3 cellular contexts compared by ENCODE assay signal in genomic region chr17:67069591-67070136, GRCh38.
TF ChIP-seq lines count a peak whose summit lies in the region.

No MANE protein-coding gene starts in this region.

TF ChIP-seq in A549, 52 proteins besides CTCF, POLR2A, EP300 and RAD21:
- TF ChIP-seq BHLHE40 (IDR thresholded peaks at IDR 0.05; ENCODE audit: low read depth, low read length) (no peak), MAFK (IDR thresholded peaks at IDR 0.05; ENCODE audit: partially characterized antibody) (peak; percentile 81), KDM1A (IDR thresholded peaks at IDR 0.05; ENCODE audit: low read depth) (no peak), PBX3 (IDR thresholded peaks at IDR 0.05) (no peak)
TF ChIP-seq in A549: peak in this region for 1.

TF ChIP-seq in IMR-90, 13 proteins besides CTCF, POLR2A, EP300 and RAD21:
- TF ChIP-seq BHLHE40 (IDR thresholded peaks at IDR 0.05; ENCODE audit: low read depth, low read length) = no peak
- no peak for TF ChIP-seq SMC3 (IDR thresholded peaks at IDR 0.05; ENCODE audit: low read depth, low read length)
- peak; percentile 36; the same call in 1 of the 2 replicates for TF ChIP-seq MAFK (IDR thresholded peaks at IDR 0.05; ENCODE audit: low read depth, low read length)
- TF ChIP-seq FOS (IDR thresholded peaks at IDR 0.05; ENCODE audit: low read depth, low read length) = no peak
- TF ChIP-seq NFE2L2 (IDR thresholded peaks at IDR 0.05; ENCODE audit: low read depth, low read length) = no peak
- no peak for TF ChIP-seq MAZ (IDR thresholded peaks at IDR 0.05; ENCODE audit: borderline replicate concordance, low read depth, low read length)
- no peak for TF ChIP-seq MXI1 (IDR thresholded peaks at IDR 0.05; ENCODE audit: borderline replicate concordance, low read depth, low read length)
- TF ChIP-seq USF2 (IDR thresholded peaks at IDR 0.05; ENCODE audit: low read depth, low read length) = no peak
- TF ChIP-seq RCOR1 (IDR thresholded peaks at IDR 0.05; ENCODE audit: insufficient replicate concordance, low read length) = no peak

TF ChIP-seq in K562, 482 proteins besides CTCF, POLR2A, EP300 and RAD21:
- peak; percentile 77 for TF ChIP-seq ZNF316 (IDR thresholded peaks at IDR 0.05)
- TF ChIP-seq ZNF165 (CRISPR knock-in tag; IDR thresholded peaks at IDR 0.05; ENCODE audit: borderline replicate concordance) = no peak
- TF ChIP-seq MAFG (tag; conservative IDR thresholded peaks at IDR 0.05) = 0 out of 2 replicates have a peak, but pooled peaks have one; percentile 17
- TF ChIP-seq C11orf30 (IDR thresholded peaks at IDR 0.05; ENCODE audit: low read depth) = peak; percentile 52; the same call in 1 of the 2 replicates
